ENCODE assay signal across 24 cellular contexts in genomic region chr11:131827440-131827839, GRCh38.
"Had no signal": no experiment of that assay in that cellular context is flagged by ENCODE, and none has a peak within 500 bp of the region (broad histone marks: within the 10 kb centered on the region; RNA-seq: fewer than 3 reads in every experiment).

No MANE protein-coding gene starts in this region.

- DNase-seq: activated CD4-positive, alpha-beta T cell treated with anti-CD3 and anti-CD28 coated beads for 4 hours; activated CD4-positive, alpha-beta T cell treated with anti-CD3 and anti-CD28 coated beads, Interleukin-2, amount 50 U/mL, for 4 hours; activated naive CD4-positive, alpha-beta T cell treated with Interleukin-2 at 50 U/mL for 16 hours; activated T-cell treated with anti-CD3 and anti-CD28 coated beads for 4 hours; activated T-cell treated with anti-CD3 and anti-CD28 coated beads, Interleukin-2, amount 50 U/mL, for 72 hours; aorta; body of pancreas; effector memory CD8-positive, alpha-beta T cell; hypothalamus; immature natural killer cell; kidney; left colon; mammary epithelial cell; nephron progenitor cell; ovary; right lobe of liver; stimulated activated CD4-positive, alpha-beta T cell treated with anti-CD3 and anti-CD28 coated beads, Interleukin-4, amount 100 ng/mL, for 24 hours; stimulated activated naive CD8-positive, alpha-beta T cell treated with anti-CD3 and anti-CD28 coated beads, Interleukin-15, amount 100 ng/mL, for 72 hours; substantia nigra; T-helper 17 cell; T1000 had no signal

- ATAC-seq: activated T-cell treated with anti-CD3 and anti-CD28 coated beads, Interleukin-2, amount 50 U/mL, for 72 hours; body of pancreas; effector memory CD8-positive, alpha-beta T cell; gastroesophageal sphincter; left colon; right lobe of liver; stimulated activated memory B cell treated with anti-CD40 and anti-IgM and Interleukin-4, amounts not matched to agents 10 μg/mL and 1 μg/mL and 100 μg/mL, for 72 hours; stimulated activated naive CD8-positive, alpha-beta T cell treated with anti-CD3 and anti-CD28 coated beads, Interleukin-15, amount 100 ng/mL, for 72 hours; T-helper 17 cell had no signal

- H3K27ac ChIP-seq: body of pancreas, gastroesophageal sphincter, ovary, right lobe of liver, vagina had no signal

- H3K27me3 ChIP-seq: body of pancreas, ovary, right lobe of liver, vagina had no signal

- H3K36me3 ChIP-seq: gastroesophageal sphincter, ovary, right lobe of liver, vagina had no signal

- H3K9me3 ChIP-seq: body of pancreas, gastroesophageal sphincter, ovary, right lobe of liver, vagina had no signal

- H3K4me1 ChIP-seq: body of pancreas, gastroesophageal sphincter, vagina had no signal

- H3K4me3 ChIP-seq: body of pancreas, gastroesophageal sphincter, ovary, right lobe of liver, vagina had no signal
